16 cellular contexts compared by ENCODE assay signal in genomic region chr2:205755923-205756322, GRCh38.
DNase-seq lines count a peak whose midpoint lies in the region; ATAC-seq and TF ChIP-seq lines count a peak whose summit lies in the region.
"Had no signal": no experiment of that assay in that cellular context is flagged by ENCODE, and none has a peak within 500 bp of the region (broad histone marks: within the 10 kb centered on the region; RNA-seq: fewer than 3 reads in every experiment).

No MANE protein-coding gene starts in this region.

- no peaks in the 10 kb centered on the region for H3K4me1 Mint-ChIP-seq in activated naive CD4-positive, alpha-beta T cell treated with anti-CD3 and anti-CD28 coated beads for 36 hours (ENCODE audit: low read depth)
- H3K4me1 Mint-ChIP-seq: immature natural killer cell; naive thymus-derived CD8-positive, alpha-beta T cell had no signal

- H3K27ac ChIP-seq in BLaER1 treated with 17β-estradiol and CSF1 and Interleukin-3, amounts not matched to agents 10 nM and 100 nM: peak overlapping the region in 4 of 11 experiments; percentile 2 to 39 (median 22); a peak in 2 of 22 replicates
- H3K27ac ChIP-seq in caudate nucleus (ENCODE audit: low read depth, low read length) (peak overlapping the region; percentile 59), stomach (peak overlapping the region in 4 of 5 donors; percentile 39 to 80 (median 72))
- H3K27ac ChIP-seq: cardiac muscle cell had no signal

- H3K9me3 ChIP-seq in BLaER1 treated with 17β-estradiol and CSF1 and Interleukin-3, amounts not matched to agents 10 nM and 100 nM (replicated peaks in 1 of 11): no peaks in the 10 kb centered on the region
- no peaks in the 10 kb centered on the region for H3K9me3 ChIP-seq in stomach
- H3K9me3 ChIP-seq: HAP-1 had no signal

- H3K27me3 ChIP-seq in BLaER1 treated with 17β-estradiol and CSF1 and Interleukin-3, amounts not matched to agents 10 nM and 100 nM: no peaks in the 10 kb centered on the region
- H3K27me3 ChIP-seq in stomach: no peaks in the 10 kb centered on the region
- H3K27me3 ChIP-seq: cardiac muscle cell had no signal

- H4K20me1 ChIP-seq in BLaER1 treated with 17β-estradiol and CSF1 and Interleukin-3, amounts not matched to agents 10 nM and 100 nM: no peaks in the 10 kb centered on the region; a peak in 1 of 22 replicates

- DNase-seq in caudate nucleus (lab: John Stamatoyannopoulos, UW) (peak in 2 of 61 donors; percentile 26 to 32), iris pigment epithelial cell (ENCODE audit: low read depth) (peak; percentile 77), stomach (no peak), HCEC 1CT (no peak)
- no peak for DNase-seq in activated naive CD4-positive, alpha-beta T cell treated with anti-CD3 and anti-CD28 coated beads for 36 hours
- DNase-seq: activated T-cell treated with anti-CD3 and anti-CD28 coated beads, Interleukin-2, amount 50 U/mL, for 72 hours; immature natural killer cell; naive thymus-derived CD8-positive, alpha-beta T cell; NCI-H226 had no signal

- no peak for ATAC-seq in HG02588 (IDR thresholded peaks at IDR 0.05; ENCODE audit: unreplicated experiment)
- no peak for ATAC-seq in HG03135 (IDR thresholded peaks at IDR 0.05; ENCODE audit: unreplicated experiment)
- ATAC-seq: activated CD4-positive, CD25-positive, alpha-beta regulatory T cell treated with anti-CD3 and anti-CD28 coated beads, Interleukin-2, amount 50 U/mL, for 24 hours; activated T-cell treated with anti-CD3 and anti-CD28 coated beads, Interleukin-2, amount 50 U/mL, for 72 hours; esophagus mucosa; naive thymus-derived CD8-positive, alpha-beta T cell had no signal

- no peak overlapping the region for H3K27ac Mint-ChIP-seq in activated naive CD4-positive, alpha-beta T cell treated with anti-CD3 and anti-CD28 coated beads for 36 hours
- H3K27ac Mint-ChIP-seq: activated T-cell treated with anti-CD3 and anti-CD28 coated beads, Interleukin-2, amount 50 U/mL, for 72 hours; immature natural killer cell had no signal

- no peak for TF ChIP-seq POLR2A in stomach (IDR thresholded peaks at IDR 0.05)

- H3K4me3 ChIP-seq in BLaER1 treated with 17β-estradiol and CSF1 and Interleukin-3, amounts not matched to agents 10 nM and 100 nM: no peak overlapping the region
- H3K4me3 ChIP-seq in stomach: no peak overlapping the region
- H3K4me3 ChIP-seq: cardiac muscle cell, HAP-1 had no signal

- no peak overlapping the region for H3K4me3 Mint-ChIP-seq in activated naive CD4-positive, alpha-beta T cell treated with anti-CD3 and anti-CD28 coated beads for 36 hours
- H3K4me3 Mint-ChIP-seq: activated T-cell treated with anti-CD3 and anti-CD28 coated beads, Interleukin-2, amount 50 U/mL, for 72 hours; immature natural killer cell; naive thymus-derived CD8-positive, alpha-beta T cell had no signal

- 74 to 86% (median 81%) methylated on average over 3 of the region's 3 CpGs for WGBS in stomach, 5 donors

- H3K27me3 Mint-ChIP-seq in activated naive CD4-positive, alpha-beta T cell treated with anti-CD3 and anti-CD28 coated beads for 36 hours (ENCODE audit: low read depth): peaks cover 3% of the 10 kb centered on the region

- intact Hi-C loops in stomach (cut with DNase I; ENCODE audit: low total_unique reads): no loop called here
- intact Hi-C loops in activated naive CD4-positive, alpha-beta T cell treated with anti-CD3 and anti-CD28 coated beads for 36 hours (cut with micrococcal nuclease): no loop called here

- H3K36me3 ChIP-seq in BLaER1 treated with 17β-estradiol and CSF1 and Interleukin-3, amounts not matched to agents 10 nM and 100 nM: peaks cover 0 to 62% (median 0%) of the 10 kb centered on the region in 11 experiments; a peak in 3 of 22 replicates
- peaks cover 0 to 32% (median 23%) of the 10 kb centered on the region in 4 donors for H3K36me3 ChIP-seq in stomach
- H3K36me3 ChIP-seq: HAP-1 had no signal

- peak overlapping the region in 8 of 11 experiments; percentile 40 to 74 (median 60); a peak in 16 of 22 replicates for H3K4me2 ChIP-seq in BLaER1 treated with 17β-estradiol and CSF1 and Interleukin-3, amounts not matched to agents 10 nM and 100 nM

- no peak for TF ChIP-seq CTCF in stomach (IDR thresholded peaks at IDR 0.05)

- no peaks in the 10 kb centered on the region for H3K9me3 Mint-ChIP-seq in activated naive CD4-positive, alpha-beta T cell treated with anti-CD3 and anti-CD28 coated beads for 36 hours
- H3K9me3 Mint-ChIP-seq: activated T-cell treated with anti-CD3 and anti-CD28 coated beads, Interleukin-2, amount 50 U/mL, for 72 hours; immature natural killer cell; naive thymus-derived CD8-positive, alpha-beta T cell had no signal

- H3K9ac ChIP-seq in BLaER1 treated with 17β-estradiol and CSF1 and Interleukin-3, amounts not matched to agents 10 nM and 100 nM: peak overlapping the region in 1 of 11 experiments; percentile 17; a peak in 1 of 22 replicates

- no peaks in the 10 kb centered on the region for H3K36me3 Mint-ChIP-seq in activated naive CD4-positive, alpha-beta T cell treated with anti-CD3 and anti-CD28 coated beads for 36 hours (ENCODE audit: low read depth)
- H3K36me3 Mint-ChIP-seq: immature natural killer cell; naive thymus-derived CD8-positive, alpha-beta T cell had no signal

- peaks cover 5 to 21% (median 17%) of the 10 kb centered on the region in 10 experiments; a peak in 19 of 20 replicates for H3K4me1 ChIP-seq in BLaER1 treated with 17β-estradiol and CSF1 and Interleukin-3, amounts not matched to agents 10 nM and 100 nM
- peaks cover 5 to 83% (median 48%) of the 10 kb centered on the region in 4 donors for H3K4me1 ChIP-seq in stomach
- H3K4me1 ChIP-seq: HAP-1 had no signal

- CTCF ChIA-PET in activated naive CD4-positive, alpha-beta T cell treated with anti-CD3 and anti-CD28 coated beads for 36 hours (lab: Charles Lee): no interaction called here

- no peak for TF ChIP-seq EP300 in stomach (IDR thresholded peaks at IDR 0.05)
